Comparison of ENCODE assay signal across 13 cellular contexts in genomic region chr6:150549577-150550184, GRCh38.
"Had no signal": no experiment of that assay in that cellular context is flagged by ENCODE, and none has a peak within 500 bp of the region (broad histone marks: within the 10 kb centered on the region; RNA-seq: fewer than 3 reads in every experiment).

No MANE protein-coding gene starts in this region.

- DNase-seq: activated CD4-positive, alpha-beta T cell treated with anti-CD3 and anti-CD28 coated beads for 4 hours; activated CD8-positive, alpha-beta memory T cell treated with anti-CD3 and anti-CD28 coated beads, Interleukin-2, amount 50 U/mL, for 48 hours; activated CD8-positive, alpha-beta T cell treated with anti-CD3 and anti-CD28 coated beads, Interleukin-2, amount 10 ng/mL, durations not matched to agents 7 days and 5 days; heart left ventricle; small intestine; tibial artery had no signal

- H3K9me3 ChIP-seq: ascending aorta, heart left ventricle, right atrium auricular region, tibial artery had no signal

- H3K27me3 ChIP-seq: ascending aorta, heart left ventricle, right atrium auricular region had no signal

- H3K36me3 Mint-ChIP-seq: stimulated activated effector memory CD8-positive, alpha-beta T cell treated with anti-CD3 and anti-CD28 coated beads, Interleukin-12 subunit alpha, Interleukin-12 subunit beta, amount 100 ng/mL, for 72 hours had no signal

- H3K27ac Mint-ChIP-seq: activated CD8-positive, alpha-beta T cell treated with anti-CD3 and anti-CD28 coated beads, Interleukin-2, amount 10 ng/mL, durations not matched to agents 7 days and 5 days; stimulated activated effector memory CD8-positive, alpha-beta T cell treated with anti-CD3 and anti-CD28 coated beads, Interleukin-12 subunit alpha, Interleukin-12 subunit beta, amount 100 ng/mL, for 72 hours had no signal

- H3K4me1 ChIP-seq: ascending aorta, tibial artery had no signal

- H3K9me3 Mint-ChIP-seq: stimulated activated effector memory CD8-positive, alpha-beta T cell treated with anti-CD3 and anti-CD28 coated beads, Interleukin-12 subunit alpha, Interleukin-12 subunit beta, amount 100 ng/mL, for 72 hours had no signal

- H3K4me3 ChIP-seq: ascending aorta, heart left ventricle, right atrium auricular region, tibial artery had no signal

- ATAC-seq: activated CD8-positive, alpha-beta T cell treated with anti-CD3 and anti-CD28 coated beads, Interleukin-2, amount 10 ng/mL, durations not matched to agents 7 days and 5 days; stimulated activated effector memory CD8-positive, alpha-beta T cell treated with anti-CD3 and anti-CD28 coated beads, Interleukin-12 subunit alpha, Interleukin-12 subunit beta, amount 100 ng/mL, for 72 hours had no signal

- H3K36me3 ChIP-seq: ascending aorta, heart left ventricle, right atrium auricular region, tibial artery had no signal

- H3K4me1 Mint-ChIP-seq: stimulated activated effector memory CD8-positive, alpha-beta T cell treated with anti-CD3 and anti-CD28 coated beads, Interleukin-12 subunit alpha, Interleukin-12 subunit beta, amount 100 ng/mL, for 72 hours had no signal

- H3K27ac ChIP-seq: ascending aorta, heart left ventricle, right atrium auricular region, tibial artery had no signal

- FAIRE-seq: colon, endothelial cell of umbilical vein, frontal cortex, islet of Langerhans, small intestine had no signal

- H3K4me3 Mint-ChIP-seq: activated CD8-positive, alpha-beta T cell treated with anti-CD3 and anti-CD28 coated beads, Interleukin-2, amount 10 ng/mL, durations not matched to agents 7 days and 5 days; stimulated activated effector memory CD8-positive, alpha-beta T cell treated with anti-CD3 and anti-CD28 coated beads, Interleukin-12 subunit alpha, Interleukin-12 subunit beta, amount 100 ng/mL, for 72 hours had no signal
